8 cellular contexts compared by ENCODE assay signal in genomic region chr2:144659731-144660275, GRCh38.
DNase-seq lines count a peak whose midpoint lies in the region; ATAC-seq, FAIRE-seq and TF ChIP-seq lines count a peak whose summit lies in the region.

No MANE protein-coding gene starts in this region.

- H4K20me1 ChIP-seq in H1 (replicated peaks in 1 of 2; ENCODE audit: control insufficient read depth in 1 of 2, insufficient read depth in 2 of 2, low read length in 2 of 2), result no peaks in the 10 kb centered on the region

- H4K5ac ChIP-seq in H1 (ENCODE audit: insufficient read length, low read depth, low read length), result no peak overlapping the region

- peak; percentile 84 for ATAC-seq in GM19351 (IDR thresholded peaks at IDR 0.05; ENCODE audit: unreplicated experiment)
- no peak for ATAC-seq in GM18873 (IDR thresholded peaks at IDR 0.05; ENCODE audit: low FRiP score, unreplicated experiment)

- H3K23ac ChIP-seq in H1 (ENCODE audit: insufficient read length), result no peak overlapping the region

- H3K36me3 Mint-ChIP-seq in mesothelial cell of epicardium, result no peaks in the 10 kb centered on the region

- CTCF ChIA-PET in H1 (lab: Charles Lee; ENCODE audit: partially characterized antibody), result interaction anchor here (0.6 to 1.5 kb wide), 3 partner anchors 11 to 679 kb away, joined by 3 to 4 read pairs (median 4); a partner anchor contains a TSS

- no peak for FAIRE-seq in H1 (lab: Jason Lieb, UNC)

- H3K9ac ChIP-seq in H1 (replicated peaks in 1 of 4; ENCODE audit: extremely low read depth in 1 of 4, low read depth in 3 of 4, low read length in 3 of 4), result no peak overlapping the region

- H2BK15ac ChIP-seq in H1 (ENCODE audit: low read length), result no peak overlapping the region

- H3K9me3 Mint-ChIP-seq in mesothelial cell of epicardium, result no peaks in the 10 kb centered on the region

- H2BK20ac ChIP-seq in H1 (ENCODE audit: low read length), result no peak overlapping the region

- H3K79me2 ChIP-seq in H1 (ENCODE audit: control insufficient read depth in 1 of 2, insufficient read depth in 2 of 2, low read length in 2 of 2), result no peaks in the 10 kb centered on the region

- no peak for TF ChIP-seq RAD21 in H1 (IDR thresholded peaks at IDR 0.05 in 1 of 2, conservative IDR thresholded peaks at IDR 0.05 in 1 of 2; ENCODE audit: low read depth in 2 of 2, low read length in 2 of 2)

- H3K4ac ChIP-seq in H1 (replicated peaks; ENCODE audit: insufficient read length, low read depth, low read length), result no peak overlapping the region

- TF ChIP-seq CTCF in H1 (IDR thresholded peaks at IDR 0.05; ENCODE audit: control extremely low read depth in 1 of 3, insufficient read depth in 1 of 3, low read depth in 1 of 3, low read length in 3 of 3) (no peak), mesothelial cell of epicardium (IDR thresholded peaks at IDR 0.05; ENCODE audit: unreplicated experiment) (no peak), sigmoid colon (IDR thresholded peaks at IDR 0.05) (no peak)

- H3K27me3 Mint-ChIP-seq in mesothelial cell of epicardium (ENCODE audit: low read depth), result no peaks in the 10 kb centered on the region

- no peak overlapping the region for H3K27ac Mint-ChIP-seq in mesothelial cell of epicardium

- DNase-seq in T-helper 1 cell, result peak in 3 of 5 donors; percentile 3 to 53 (median 20)
- no peak for DNase-seq in H1 (ENCODE audit: low read depth in 1 of 2, low spot score in 2 of 2)
- DNase-seq in stimulated activated CD4-positive, alpha-beta T cell treated with anti-CD3 and anti-CD28 coated beads, Interleukin-2, amount 100 ng/mL, for 4 hours (ENCODE audit: low read depth), result peak; percentile 5
- no peak for DNase-seq in mesothelial cell of epicardium (ENCODE audit: low spot score in 2 of 2, unreplicated experiment in 2 of 2)
- no peak for DNase-seq in sigmoid colon
- DNase-seq in putamen (ENCODE audit: low spot score), result no peak

- H2BK5ac ChIP-seq in H1 (ENCODE audit: low read depth, low read length), result no peak overlapping the region

- TF ChIP-seq EP300 in H1 (IDR thresholded peaks at IDR 0.05; ENCODE audit: borderline replicate concordance in 1 of 2, low read depth in 2 of 2, low read length in 2 of 2) (no peak), sigmoid colon (IDR thresholded peaks at IDR 0.05) (no peak)

- no peak overlapping the region for H2AK5ac ChIP-seq in H1 (ENCODE audit: low read depth, low read length)

- peaks cover 23% of the 10 kb centered on the region for H3K4me1 Mint-ChIP-seq in mesothelial cell of epicardium

- no peak overlapping the region for H3K14ac ChIP-seq in H1 (ENCODE audit: insufficient read length)

- no peak overlapping the region for H3K27ac ChIP-seq in H1 (ENCODE audit: low read depth, low read length)
- H3K27ac ChIP-seq in sigmoid colon, result peak overlapping the region in 1 of 4 donors; percentile 51

- no peak overlapping the region for H3K56ac ChIP-seq in H1 (replicated peaks; ENCODE audit: insufficient read length, low read depth, low read length)

- POLR2A ChIA-PET in H1 (lab: Charles Lee; ENCODE audit: partially characterized antibody), result interaction anchor here (1.2 kb wide), 1 partner anchor 11 kb away, joined by 4 read pairs; no protein-coding TSS in a partner anchor

- H4K91ac ChIP-seq in H1 (replicated peaks; ENCODE audit: insufficient read length, low read length), result no peak overlapping the region

- H4K8ac ChIP-seq in H1 (ENCODE audit: extremely low read depth, insufficient read depth, low read length), result no peak overlapping the region

- no peaks in the 10 kb centered on the region for H3K79me1 ChIP-seq in H1 (ENCODE audit: low read depth, low read length)

- no peaks in the 10 kb centered on the region for H3K23me2 ChIP-seq in H1 (ENCODE audit: low read depth, low read length)

- no peak overlapping the region for H3K4me3 Mint-ChIP-seq in mesothelial cell of epicardium

- intact Hi-C loops in sigmoid colon (cut with DNase I), result no loop called here

- no peak overlapping the region for H3K18ac ChIP-seq in H1 (ENCODE audit: extremely low read depth, low read length)

- H3K36me3 ChIP-seq in H1 (ENCODE audit: control insufficient read depth in 2 of 4, insufficient read depth in 4 of 4, low read length in 3 of 4) (no peaks in the 10 kb centered on the region), sigmoid colon (no peaks in the 10 kb centered on the region)

- 95% methylated on average over 10 of the region's 10 CpGs; no CpG with 5 or more reads in 1 of the 2 experiments for WGBS in H1 (ENCODE audit: extremely low coverage in 1 of 2, insufficient coverage in 1 of 2, insufficient read length in 1 of 2, insufficient replicate concordance in 2 of 2, low coverage in 1 of 2, low lambda C conversion rate in 2 of 2, missing lambda C conversion rate in 1 of 2), 2 experiments
- 83 to 90% methylated on average over 10 of the region's 10 CpGs for whole genome bisulfite sequencing in sigmoid colon, 2 donors

- no peak overlapping the region for H2BK120ac ChIP-seq in H1 (replicated peaks; ENCODE audit: low read depth, low read length)

- peak overlapping the region; percentile 26; the same call in 1 of the 2 replicates for H2AFZ ChIP-seq in H1 (ENCODE audit: low read length)

- H3K27me3 ChIP-seq in H1 (replicated peaks in 1 of 4; ENCODE audit: control insufficient read depth in 3 of 4, extremely low read depth in 1 of 4, insufficient read depth in 3 of 4, low read length in 3 of 4) (no peaks in the 10 kb centered on the region; a peak in 1 of 7 replicates), sigmoid colon (no peaks in the 10 kb centered on the region)

- H2BK12ac ChIP-seq in H1 (ENCODE audit: low read depth, low read length), result no peak overlapping the region

- no peak overlapping the region for H3K4me3 ChIP-seq in H1 (ENCODE audit: extremely low read depth in 1 of 4, insufficient read depth in 2 of 4, low read depth in 3 of 4, low read length in 4 of 4)
- no peak overlapping the region for H3K4me3 ChIP-seq in sigmoid colon

- H3K9me3 ChIP-seq in H1 (ENCODE audit: insufficient read depth in 2 of 2, low read depth in 1 of 2, low read length in 1 of 2) (no peaks in the 10 kb centered on the region), sigmoid colon (no peaks in the 10 kb centered on the region)

- TF ChIP-seq POLR2A in H1 (IDR thresholded peaks at IDR 0.05; ENCODE audit: control extremely low read depth in 1 of 2, low read depth in 2 of 2, low read length in 2 of 2), result no peak
- no peak for TF ChIP-seq POLR2A in sigmoid colon (IDR thresholded peaks at IDR 0.05)

- H3K4me1 ChIP-seq in H1 (replicated peaks in 1 of 4; ENCODE audit: control insufficient read depth in 3 of 4, insufficient read depth in 4 of 4, low read length in 3 of 4) (peaks cover 0 to 2% (median under 1%) of the 10 kb centered on the region in 4 experiments; a peak in 2 of 7 replicates), sigmoid colon (no peaks in the 10 kb centered on the region)

- H3K4me2 ChIP-seq in H1 (ENCODE audit: insufficient read depth in 1 of 2, low read depth in 2 of 2, low read length in 2 of 2), result no peak overlapping the region

TF ChIP-seq in H1, 55 proteins besides CTCF, POLR2A, EP300 and RAD21 (continues in another document):
- TF ChIP-seq CEBPB (IDR thresholded peaks at IDR 0.05; ENCODE audit: low read depth, low read length), result no peak
- no peak for TF ChIP-seq TEAD4 (IDR thresholded peaks at IDR 0.05; ENCODE audit: low read depth, low read length)
- TF ChIP-seq NRF1 (IDR thresholded peaks at IDR 0.05; ENCODE audit: low read depth, low read length), result no peak

Comparison
In these comparisons a context has a peak if more than half of its experiments do, and no peak if none do; other contexts are left out.
1. DNase-seq: peak in T-helper 1 cell (3 of 5) and stimulated activated CD4-positive, alpha-beta T cell treated with anti-CD3 and anti-CD28 coated beads, Interleukin-2, amount 100 ng/mL, for 4 hours (single experiment); none in H1 (0 of 2), mesothelial cell of epicardium (0 of 2), sigmoid colon (single experiment) and putamen (single experiment).